9 cellular contexts compared by ENCODE assay signal in the genomic region with DNA sequence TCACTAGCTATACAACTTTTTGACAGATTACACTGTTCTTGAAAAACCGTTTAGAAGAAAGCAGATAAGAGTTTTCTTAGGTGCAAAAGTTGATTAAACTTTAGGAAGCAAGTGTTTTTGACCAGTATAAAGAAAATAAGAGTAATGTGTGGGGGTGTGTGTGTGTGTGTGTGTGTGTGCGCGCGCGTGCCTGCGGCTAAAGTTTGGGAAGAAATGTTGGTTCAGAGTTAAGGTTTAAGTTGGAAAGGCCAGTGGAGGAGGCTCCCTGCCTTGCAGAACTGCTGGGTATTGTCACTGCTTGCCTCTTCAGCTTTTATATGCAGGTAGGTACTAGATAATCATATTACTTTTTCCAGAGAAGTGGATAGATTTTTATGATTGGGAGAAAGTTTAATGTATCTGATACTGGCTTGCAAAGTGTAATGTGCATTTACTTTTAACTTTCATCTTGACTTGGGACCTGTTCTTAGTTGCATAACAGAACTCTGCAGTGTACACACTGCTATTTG. TPM values are rescaled to one million over a fixed set of nuclear protein-coding genes. Genes with fewer than 3 reads are reported as not detected.
DNase-seq lines count a peak whose midpoint lies in the region; ATAC-seq, FAIRE-seq and TF ChIP-seq lines count a peak whose summit lies in the region.
"Had no signal": no experiment of that assay in that cellular context is flagged by ENCODE, and none has a peak within 500 bp of the region (broad histone marks: within the 10 kb centered on the region; RNA-seq: fewer than 3 reads in every experiment).

No MANE protein-coding gene starts in this region.

- H3K4me1 Mint-ChIP-seq in T-helper 17 cell = peaks cover 37% of the 10 kb centered on the region

- H3K9me3 ChIP-seq in HAP-1 (no peaks in the 10 kb centered on the region), T-helper 17 cell (ENCODE audit: control insufficient read depth, low read length, poor library complexity, severe bottlenecking) (no peaks in the 10 kb centered on the region), small intestine (ENCODE audit: control insufficient read depth, low read depth) (no peaks in the 10 kb centered on the region)

- no peak for ATAC-seq in T-helper 17 cell
- no peak for ATAC-seq in HG02623 (IDR thresholded peaks at IDR 0.05; ENCODE audit: unreplicated experiment)
- ATAC-seq in HG02938 (IDR thresholded peaks at IDR 0.05; ENCODE audit: unreplicated experiment) = no peak
- ATAC-seq in HG03442 (IDR thresholded peaks at IDR 0.05; ENCODE audit: unreplicated experiment) = no peak
- ATAC-seq: foreskin keratinocyte had no signal

- H3K27ac Mint-ChIP-seq in T-helper 17 cell = peak overlapping the region; percentile 97

- WGBS in small intestine, 3 donors = 7 to 20% (median 17%) methylated on average over 6 of the region's 6 CpGs

- H3K27ac ChIP-seq in small intestine (ENCODE audit: low read depth in 1 of 2, low read length in 1 of 2) = no peak overlapping the region
- H3K27ac ChIP-seq: foreskin keratinocyte had no signal

- no peaks in the 10 kb centered on the region for H3K27me3 Mint-ChIP-seq in T-helper 17 cell

- in situ Hi-C loops in HAP-1 (cut with MboI; ENCODE audit: low sequenced_read_pairs) = no loop called here

- FAIRE-seq in small intestine (lab: Jason Lieb, UNC) = no peak

- H3K4me3 ChIP-seq in HAP-1 = peak overlapping the region; percentile 85
- peak overlapping the region; percentile 89 for H3K4me3 ChIP-seq in fibroblast of pulmonary artery (replicated peaks; ENCODE audit: low read depth, low read length)
- peak overlapping the region; percentile 97 to 99 for H3K4me3 ChIP-seq in small intestine (ENCODE audit: low read depth in 1 of 2, low read length in 2 of 2)

- peak overlapping the region; percentile 99 for H3K4me3 Mint-ChIP-seq in T-helper 17 cell

- H3K4me1 ChIP-seq in HAP-1 (peaks cover 10% of the 10 kb centered on the region), small intestine (ENCODE audit: control insufficient read depth in 2 of 2, insufficient read depth in 1 of 2, low read depth in 1 of 2, low read length in 1 of 2) (peaks cover 9 to 13% of the 10 kb centered on the region in 2 donors)

- H3K27me3 ChIP-seq in HAP-1 (ENCODE audit: low read depth) (no peaks in the 10 kb centered on the region), small intestine (ENCODE audit: control insufficient read depth in 2 of 2, insufficient read depth in 2 of 2, low read length in 2 of 2) (no peaks in the 10 kb centered on the region)
- H3K27me3 ChIP-seq: foreskin keratinocyte had no signal

- H3K36me3 ChIP-seq in HAP-1 (replicated peaks) (no peaks in the 10 kb centered on the region), small intestine (ENCODE audit: control insufficient read depth in 2 of 2, insufficient read depth in 2 of 2, low read length in 2 of 2) (no peaks in the 10 kb centered on the region)

- TF ChIP-seq CTCF in fibroblast of pulmonary artery (IDR thresholded peaks at IDR 0.05; ENCODE audit: low read length, missing control alignments) = no peak

- H3K36me3 Mint-ChIP-seq in T-helper 17 cell (ENCODE audit: low read depth) = peaks cover 3% of the 10 kb centered on the region

- DNase-seq in HAP-1 (ENCODE audit: low spot score in 2 of 2) (no peak), T-helper 17 cell (no peak), fibroblast of pulmonary artery (ENCODE audit: low read depth) (peak; percentile 38), small intestine (no peak), 8988T (no peak)

RNA-seq across cellular contexts. Expression of a gene that starts 2.0 kb away (rescaled TPM):
- total RNA-seq in T-helper 17 cell = 100 to 1,000 TPM; 212 to 306 TPM
- polyA plus RNA-seq in small intestine = 10 to 100 TPM in 1 of 3 donors, 1 to 10 TPM in 2; 9.2 to 31.1 (median 9.8) TPM
